Comparison of ENCODE assay signal across 27 cellular contexts in genomic region chr1:229480500-229480899, GRCh38. TPM values are rescaled to one million over a fixed set of nuclear protein-coding genes. Genes with fewer than 3 reads are reported as not detected.
DNase-seq lines count a peak whose midpoint lies in the region; ATAC-seq and TF ChIP-seq lines count a peak whose summit lies in the region.
"Had no signal": no experiment of that assay in that cellular context is flagged by ENCODE, and none has a peak within 500 bp of the region (broad histone marks: within the 10 kb centered on the region; RNA-seq: fewer than 3 reads in every experiment).

No MANE protein-coding gene starts in this region.

- ATAC-seq in HG03175 (IDR thresholded peaks at IDR 0.05; ENCODE audit: unreplicated experiment) (peak; percentile 44), HG02588 (IDR thresholded peaks at IDR 0.05; ENCODE audit: unreplicated experiment) (no peak)
- peak; percentile 40 for ATAC-seq in central memory CD8-positive, alpha-beta T cell (replicated peaks; ENCODE audit: extremely low read depth, poor library complexity, severe bottlenecking)
- ATAC-seq: activated CD8-positive, alpha-beta memory T cell treated with anti-CD3 and anti-CD28 coated beads, Interleukin-2, amount 10 ng/mL, durations not matched to agents 7 days and 5 days; PC-3 had no signal

- peaks cover 10% of the 10 kb centered on the region for H3K4me1 Mint-ChIP-seq in central memory CD8-positive, alpha-beta T cell

- H3K27ac Mint-ChIP-seq in central memory CD8-positive, alpha-beta T cell (ENCODE audit: low read depth): peak overlapping the region; percentile 7
- H3K27ac Mint-ChIP-seq: activated CD8-positive, alpha-beta memory T cell treated with anti-CD3 and anti-CD28 coated beads, Interleukin-2, amount 10 ng/mL, durations not matched to agents 7 days and 5 days; activated naive CD8-positive, alpha-beta T cell had no signal

- H3K36me3 ChIP-seq in spleen: peaks cover 0 to 96% (median 56%) of the 10 kb centered on the region in 6 donors

- no peaks in the 10 kb centered on the region for H3K27me3 Mint-ChIP-seq in central memory CD8-positive, alpha-beta T cell
- H3K27me3 Mint-ChIP-seq: activated CD8-positive, alpha-beta memory T cell treated with anti-CD3 and anti-CD28 coated beads, Interleukin-2, amount 10 ng/mL, durations not matched to agents 7 days and 5 days; activated naive CD8-positive, alpha-beta T cell; CD4-positive, CD25-positive, alpha-beta regulatory T cell had no signal

- no peak overlapping the region for H3K4me3 ChIP-seq in GM12865 (ENCODE audit: low read depth, low read length)
- H3K4me3 ChIP-seq in spleen: no peak overlapping the region
- H3K4me3 ChIP-seq: skin epidermis, thoracic aorta, vagina had no signal

- H3K9me3 Mint-ChIP-seq in central memory CD8-positive, alpha-beta T cell: no peaks in the 10 kb centered on the region
- H3K9me3 Mint-ChIP-seq: CD4-positive, CD25-positive, alpha-beta regulatory T cell had no signal

- H3K36me3 Mint-ChIP-seq in central memory CD8-positive, alpha-beta T cell (ENCODE audit: insufficient read depth): peaks cover 54% of the 10 kb centered on the region

- H3K4me1 ChIP-seq in spleen: peaks cover 0 to 44% (median 37%) of the 10 kb centered on the region in 6 donors
- H3K4me1 ChIP-seq: vagina had no signal

- TF ChIP-seq CTCF in GM12865 (IDR thresholded peaks at IDR 0.05; ENCODE audit: insufficient read depth, low read depth, low read length, missing control alignments): no peak
- no peak for TF ChIP-seq CTCF in spleen (IDR thresholded peaks at IDR 0.05 in 8 of 11, conservative IDR thresholded peaks at IDR 0.05 in 3 of 11)

- intact Hi-C loops in spleen (cut with DNase I; ENCODE audit: low total_unique reads): no loop called here

- H3K27me3 ChIP-seq in spleen (replicated peaks in 1 of 7): no peaks in the 10 kb centered on the region
- H3K27me3 ChIP-seq: vagina had no signal

- DNase-seq in GM12865 (ENCODE audit: low read depth): peak; percentile 49
- peak in 1 of 2 donors; percentile 10 for DNase-seq in central memory CD8-positive, alpha-beta T cell (ENCODE audit: low spot score in 2 of 2)
- DNase-seq in spleen: no peak
- DNase-seq in islet precursor cell: no peak
- no peak for DNase-seq in NCI-H2227 treated with DMSO at 0.1 percent for 48 hours (lab: John Stamatoyannopoulos, UW)
- DNase-seq: activated CD4-positive, alpha-beta T cell treated with anti-CD3 and anti-CD28 coated beads, Interleukin-2, amount 50 U/mL, for 1 hour; activated CD8-positive, alpha-beta memory T cell treated with anti-CD3 and anti-CD28 coated beads, Interleukin-2, amount 10 ng/mL, durations not matched to agents 7 days and 5 days; CD4-positive, CD25-positive, alpha-beta regulatory T cell; central memory CD4-positive, alpha-beta T cell; head of caudate nucleus; mammary epithelial cell; NCI-H2081; nucleus accumbens; PC-3; Right ventricle myocardium superior; stimulated activated CD4-positive, alpha-beta T cell treated with anti-CD3 and anti-CD28 coated beads, Interleukin-1b, Interleukin-23, amount 100 ng/mL, for 48 hours; SW 1271; T1000 had no signal

- H3K9me3 ChIP-seq in spleen: no peaks in the 10 kb centered on the region
- H3K9me3 ChIP-seq: thoracic aorta, vagina had no signal

- H3K27ac ChIP-seq in spleen: peak overlapping the region; percentile 21 to 75 (median 52)
- H3K27ac ChIP-seq: epithelial cell of prostate, skin epidermis, thoracic aorta, vagina had no signal

- H3K4me3 Mint-ChIP-seq in central memory CD8-positive, alpha-beta T cell: no peak overlapping the region
- H3K4me3 Mint-ChIP-seq: activated CD8-positive, alpha-beta memory T cell treated with anti-CD3 and anti-CD28 coated beads, Interleukin-2, amount 10 ng/mL, durations not matched to agents 7 days and 5 days; activated naive CD8-positive, alpha-beta T cell; CD4-positive, CD25-positive, alpha-beta regulatory T cell had no signal

- WGBS in spleen, 5 donors: 61 to 82% (median 75%) methylated on average over 7 of the region's 7 CpGs

- TF ChIP-seq POLR2A in spleen (IDR thresholded peaks at IDR 0.05): no peak

RNA-seq across cellular contexts. Expression of gene NUP133, which starts 27.6 kb away (rescaled TPM):
- total RNA-seq in spleen: 10 to 100 TPM; 23.0 to 42.8 (median 38.4) TPM
- 10 to 100 TPM; 15.3 to 21.0 (median 17.8) TPM for polyA plus RNA-seq in spleen

RNA-seq across cellular contexts. Expression of gene ACTA1, which starts 46.6 kb away (rescaled TPM):
- under 1 TPM in 1 of 7 donors, not detected in 6; 0.66 TPM for total RNA-seq in spleen
- polyA plus RNA-seq in spleen: 1 to 10 TPM in 1 of 3 donors, under 1 TPM in 2; 0.61 to 5.0 (median 0.97) TPM
- total RNA-seq: activated CD8-positive, alpha-beta memory T cell treated with anti-CD3 and anti-CD28 coated beads, Interleukin-2, amount 10 ng/mL, durations not matched to agents 7 days and 5 days; CD4-positive, CD25-positive, alpha-beta regulatory T cell; H4; pulmonary artery endothelial cell; vagina had no signal
- polyA plus RNA-seq: CD4-positive, CD25-positive, alpha-beta regulatory T cell; mammary epithelial cell had no signal
